Comparison of ENCODE assay signal across 14 cellular contexts in the genomic region with DNA sequence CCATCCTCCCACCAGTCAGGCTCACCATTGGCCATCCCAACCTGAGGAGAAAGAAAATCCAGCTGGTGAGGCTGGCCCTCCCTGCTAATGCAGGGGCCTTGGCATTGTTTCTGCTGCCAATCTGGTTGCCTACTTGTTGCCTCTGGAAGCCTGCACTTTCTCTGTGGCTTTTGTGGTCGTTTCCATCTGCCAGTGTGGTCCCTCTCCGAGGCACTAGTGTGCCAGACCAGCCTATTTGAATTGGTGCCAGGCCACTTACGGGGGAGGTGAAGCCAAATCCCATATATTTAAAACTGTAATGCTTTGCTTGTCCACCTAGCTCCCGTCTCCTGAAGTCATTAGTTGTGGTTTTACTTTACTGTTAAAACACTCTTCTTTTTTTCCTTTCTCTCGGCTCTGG.
DNase-seq lines count a peak whose midpoint lies in the region; ATAC-seq and TF ChIP-seq lines count a peak whose summit lies in the region.
"Had no signal": no experiment of that assay in that cellular context is flagged by ENCODE, and none has a peak within 500 bp of the region (broad histone marks: within the 10 kb centered on the region; RNA-seq: fewer than 3 reads in every experiment).

No MANE protein-coding gene starts in this region.

- BruUV-seq in PC-3 (replicated peaks; lab: Mats Ljungman, UMichigan): no TSS peak

- POLR2A ChIA-PET in PC-3 (lab: Charles Lee; ENCODE audit: unreplicated experiment): interaction anchor here (0.7 kb wide), 1 partner anchor 403 kb away, joined by 30 read pairs; no protein-coding TSS in a partner anchor

- ATAC-seq in PC-3 (no peak), GM19452 (IDR thresholded peaks at IDR 0.05; ENCODE audit: unreplicated experiment) (no peak), HG02870 (IDR thresholded peaks at IDR 0.05; ENCODE audit: unreplicated experiment) (no peak)

- H3K4me2 ChIP-seq in PC-3 (ENCODE audit: low read length): no peak overlapping the region

- in situ Hi-C loops in HAP-1 (cut with MboI; ENCODE audit: low sequenced_read_pairs): loop anchor here (25.0 kb wide), 2 partner anchors 177 to 527 kb away; no protein-coding TSS in a partner anchor

- H3K9me2 ChIP-seq in PC-3 (replicated peaks; ENCODE audit: low read length): no peaks in the 10 kb centered on the region

- H3K27ac ChIP-seq in PC-3 (ENCODE audit: low read length): no peak overlapping the region
- H3K27ac ChIP-seq: skin epidermis, WERI-Rb-1 had no signal

- no peak for TF ChIP-seq CTCF in PC-3 (conservative IDR thresholded peaks at IDR 0.05; ENCODE audit: low read depth, low read length)

- H3K9ac ChIP-seq in PC-3 (ENCODE audit: low read length): no peak overlapping the region

- DNase-seq in COLO668 (lab: John Stamatoyannopoulos, UW; ENCODE audit: unreplicated experiment): peak; percentile 31
- peak; percentile 95 for DNase-seq in M059J (ENCODE audit: low read depth)
- DNase-seq in PC-3: peak; percentile 61
- peak; percentile 97 for DNase-seq in glomerular visceral epithelial cell (ENCODE audit: extremely low spot score)
- DNase-seq in HAP-1 (ENCODE audit: low spot score in 2 of 2): no peak
- DNase-seq in midbrain (lab: John Stamatoyannopoulos, UW): no peak
- DNase-seq: naive B cell, NCI-H1694 treated with DMSO at 0.1 percent for 48 hours, trophoblast cell, WERI-Rb-1 had no signal

- CTCF ChIA-PET in PC-3 (lab: Charles Lee): no interaction called here

- 0 out of 2 replicates have a peak overlapping the region, but pooled peaks have one; percentile 3 for H2AFZ ChIP-seq in PC-3 (ENCODE audit: low read length)

- H3K79me2 ChIP-seq in PC-3 (ENCODE audit: low read length): no peaks in the 10 kb centered on the region

- no peaks in the 10 kb centered on the region for H4K20me1 ChIP-seq in PC-3 (ENCODE audit: low read length)

- H3K36me3 ChIP-seq in PC-3 (ENCODE audit: low read depth, low read length) (no peaks in the 10 kb centered on the region), HAP-1 (replicated peaks) (no peaks in the 10 kb centered on the region)
- H3K36me3 ChIP-seq: breast epithelium, WERI-Rb-1 had no signal

- H3K4me3 ChIP-seq in PC-3 (ENCODE audit: low read length) (no peak overlapping the region), HAP-1 (no peak overlapping the region)
- H3K4me3 ChIP-seq: breast epithelium, skin epidermis had no signal

- H3F3A ChIP-seq in PC-3 (ENCODE audit: low read length, unreplicated experiment): no peaks in the 10 kb centered on the region

- H3K4me1 ChIP-seq in PC-3 (ENCODE audit: insufficient read depth, low read length) (peaks cover 11% of the 10 kb centered on the region), HAP-1 (peaks cover 16% of the 10 kb centered on the region)
- H3K4me1 ChIP-seq: breast epithelium had no signal

- no peaks in the 10 kb centered on the region for H3K9me3 ChIP-seq in PC-3 (ENCODE audit: low read length)
- H3K9me3 ChIP-seq in HAP-1: no peaks in the 10 kb centered on the region; the same call in 1 of the 2 replicates
- H3K9me3 ChIP-seq: breast epithelium had no signal

- H3K27me3 ChIP-seq in PC-3 (ENCODE audit: low read length) (no peaks in the 10 kb centered on the region), HAP-1 (ENCODE audit: low read depth) (no peaks in the 10 kb centered on the region)
- H3K27me3 ChIP-seq: breast epithelium had no signal

- intact Hi-C loops in PC-3 (cut with micrococcal nuclease): no loop called here

Comparison
In these comparisons a context has a peak if more than half of its experiments do, and no peak if none do; other contexts are left out.
1. DNase-seq: peak in COLO668 (single experiment), M059J (single experiment), PC-3 (single experiment) and glomerular visceral epithelial cell (single experiment); none in HAP-1 (0 of 2) and midbrain (single experiment).